1 cellular context compared by ENCODE assay signal in genomic region chr20:50187403-50188051, GRCh38.
TF ChIP-seq lines count a peak whose summit lies in the region.

No MANE protein-coding gene starts in this region.

TF ChIP-seq in HepG2, 621 proteins besides CTCF, POLR2A, EP300 and RAD21 (continued from another document and continues in another):
- no peak for TF ChIP-seq NFAT5 (CRISPR knock-in tag; IDR thresholded peaks at IDR 0.05)
- no peak for TF ChIP-seq CBX1 (IDR thresholded peaks at IDR 0.05; ENCODE audit: low read depth)
- no peak for TF ChIP-seq ZHX2 (IDR thresholded peaks at IDR 0.05; ENCODE audit: low read depth)
- TF ChIP-seq ZHX2 (CRISPR knock-in tag; IDR thresholded peaks at IDR 0.05; ENCODE audit: borderline replicate concordance) = no peak
- TF ChIP-seq HMGXB4 (CRISPR knock-in tag; IDR thresholded peaks at IDR 0.05; ENCODE audit: borderline replicate concordance in 1 of 2, low read depth in 1 of 2) = peak in 1 of 2 experiments; percentile 53; a peak in 2 of 4 replicates
- no peak for TF ChIP-seq HNF1A (IDR thresholded peaks at IDR 0.05; ENCODE audit: low read depth)
- TF ChIP-seq HNF1A (CRISPR knock-in tag; IDR thresholded peaks at IDR 0.05; ENCODE audit: borderline replicate concordance) = no peak; the same call in 1 of the 2 replicates
- TF ChIP-seq STAT5B (CRISPR knock-in tag; IDR thresholded peaks at IDR 0.05) = no peak
- TF ChIP-seq POGZ (CRISPR knock-in tag; IDR thresholded peaks at IDR 0.05) = no peak
- no peak for TF ChIP-seq ZNF280D (CRISPR knock-in tag; IDR thresholded peaks at IDR 0.05)
- TF ChIP-seq ZNF605 (CRISPR knock-in tag; IDR thresholded peaks at IDR 0.05) = peak; percentile 85
- 0 out of 2 replicates have a peak, but pooled peaks have one; percentile 72 for TF ChIP-seq ARID2 (CRISPR knock-in tag; IDR thresholded peaks at IDR 0.05; ENCODE audit: borderline replicate concordance)
- TF ChIP-seq ZNF232 (CRISPR knock-in tag; IDR thresholded peaks at IDR 0.05; ENCODE audit: borderline replicate concordance) = no peak
- no peak for TF ChIP-seq SMARCC2 (IDR thresholded peaks at IDR 0.05)
- no peak for TF ChIP-seq TOE1 (CRISPR knock-in tag; IDR thresholded peaks at IDR 0.05)
- no peak for TF ChIP-seq EED (CRISPR knock-in tag; IDR thresholded peaks at IDR 0.05)
- TF ChIP-seq DR1 (CRISPR knock-in tag; IDR thresholded peaks at IDR 0.05) = no peak
- no peak for TF ChIP-seq ZFP62 (CRISPR knock-in tag; IDR thresholded peaks at IDR 0.05)
- peak; percentile 68 for TF ChIP-seq SALL1 (CRISPR knock-in tag; IDR thresholded peaks at IDR 0.05)
- TF ChIP-seq ZFP82 (CRISPR knock-in tag; IDR thresholded peaks at IDR 0.05; ENCODE audit: borderline replicate concordance) = no peak
- TF ChIP-seq RFX5 (IDR thresholded peaks at IDR 0.05; ENCODE audit: low read depth, low read length) = no peak
- no peak for TF ChIP-seq ZNF33B (CRISPR knock-in tag; IDR thresholded peaks at IDR 0.05)
- TF ChIP-seq POGK (CRISPR knock-in tag; conservative IDR thresholded peaks at IDR 0.05) = peak; percentile 74; the same call in 1 of the 2 replicates
- TF ChIP-seq CEBPG (CRISPR knock-in tag; IDR thresholded peaks at IDR 0.05) = peak; percentile 97
- TF ChIP-seq ZNF710 (CRISPR knock-in tag; IDR thresholded peaks at IDR 0.05; ENCODE audit: borderline replicate concordance) = no peak
- no peak for TF ChIP-seq MYC (CRISPR knock-in tag; IDR thresholded peaks at IDR 0.05; ENCODE audit: borderline replicate concordance)
- peak; percentile 59; the same call in 1 of the 2 replicates for TF ChIP-seq ZNF446 (CRISPR knock-in tag; IDR thresholded peaks at IDR 0.05)
- no peak for TF ChIP-seq ZNF788 (CRISPR knock-in tag; IDR thresholded peaks at IDR 0.05; ENCODE audit: borderline replicate concordance)
- TF ChIP-seq SOX5 (CRISPR knock-in tag; IDR thresholded peaks at IDR 0.05; ENCODE audit: borderline replicate concordance) = no peak
- no peak for TF ChIP-seq ZNF841 (CRISPR knock-in tag; IDR thresholded peaks at IDR 0.05; ENCODE audit: borderline replicate concordance)
- TF ChIP-seq SMYD3 (CRISPR knock-in tag; IDR thresholded peaks at IDR 0.05) = peak; percentile 46; the same call in 1 of the 2 replicates
- no peak for TF ChIP-seq SKI (IDR thresholded peaks at IDR 0.05; ENCODE audit: partially characterized antibody)
